ENCODE assay signal across 11 cellular contexts in genomic region chr10:69332278-69333010, GRCh38. TPM values are rescaled to one million over a fixed set of nuclear protein-coding genes. Genes with fewer than 3 reads are reported as not detected.
DNase-seq lines count a peak whose midpoint lies in the region; ATAC-seq and TF ChIP-seq lines count a peak whose summit lies in the region.
"Had no signal": no experiment of that assay in that cellular context is flagged by ENCODE, and none has a peak within 500 bp of the region (broad histone marks: within the 10 kb centered on the region; RNA-seq: fewer than 3 reads in every experiment).

No MANE protein-coding gene starts in this region.

- peaks cover 62% of the 10 kb centered on the region for H3K4me1 ChIP-seq in foreskin keratinocyte

- no peaks in the 10 kb centered on the region for H3K27me3 ChIP-seq in foreskin keratinocyte

- H3K27ac ChIP-seq in foreskin keratinocyte (peak overlapping the region; percentile 74), skin epidermis (peak overlapping the region in 15 of 21 experiments; percentile 4 to 86 (median 66))

- peak overlapping the region; percentile 78 for H3K27ac Mint-ChIP-seq in T-helper 17 cell
- H3K27ac Mint-ChIP-seq in activated CD8-positive, alpha-beta memory T cell treated with anti-CD3 and anti-CD28 coated beads, Interleukin-2, amount 10 ng/mL, durations not matched to agents 7 days and 5 days = no peak overlapping the region

- no peak overlapping the region for H3K4me3 ChIP-seq in skin epidermis

- H3K4me3 Mint-ChIP-seq in T-helper 17 cell = no peak overlapping the region
- no peak overlapping the region for H3K4me3 Mint-ChIP-seq in activated CD8-positive, alpha-beta memory T cell treated with anti-CD3 and anti-CD28 coated beads, Interleukin-2, amount 10 ng/mL, durations not matched to agents 7 days and 5 days

- ATAC-seq in T-helper 17 cell (no peak), foreskin keratinocyte (peak; percentile 25), GM18858 (IDR thresholded peaks at IDR 0.05; ENCODE audit: unreplicated experiment) (no peak)
- ATAC-seq in activated CD8-positive, alpha-beta memory T cell treated with anti-CD3 and anti-CD28 coated beads, Interleukin-2, amount 10 ng/mL, durations not matched to agents 7 days and 5 days = no peak

- no peak for TF ChIP-seq CTCF in foreskin keratinocyte (conservative IDR thresholded peaks at IDR 0.05)

- peaks cover 55% of the 10 kb centered on the region for H3K4me1 Mint-ChIP-seq in T-helper 17 cell
- H3K4me1 Mint-ChIP-seq in activated CD8-positive, alpha-beta memory T cell treated with anti-CD3 and anti-CD28 coated beads, Interleukin-2, amount 10 ng/mL, durations not matched to agents 7 days and 5 days = peaks cover 52% of the 10 kb centered on the region

- CTCF ChIA-PET in activated CD8-positive, alpha-beta memory T cell treated with anti-CD3 and anti-CD28 coated beads, Interleukin-2, amount 10 ng/mL, durations not matched to agents 7 days and 5 days (lab: Charles Lee) = interaction anchor here (1.1 to 2.5 kb wide), 3 partner anchors 10 to 26 kb away, joined by 3 to 5 read pairs (median 3); no protein-coding TSS in a partner anchor

- H3K36me3 Mint-ChIP-seq in T-helper 17 cell (ENCODE audit: low read depth) = no peaks in the 10 kb centered on the region
- peaks cover 14% of the 10 kb centered on the region for H3K36me3 Mint-ChIP-seq in activated CD8-positive, alpha-beta memory T cell treated with anti-CD3 and anti-CD28 coated beads, Interleukin-2, amount 10 ng/mL, durations not matched to agents 7 days and 5 days

- no peaks in the 10 kb centered on the region for H3K27me3 Mint-ChIP-seq in T-helper 17 cell
- no peaks in the 10 kb centered on the region for H3K27me3 Mint-ChIP-seq in activated CD8-positive, alpha-beta memory T cell treated with anti-CD3 and anti-CD28 coated beads, Interleukin-2, amount 10 ng/mL, durations not matched to agents 7 days and 5 days

- DNase-seq in EH (ENCODE audit: low read depth) (peak; percentile 28), T-helper 17 cell (no peak), foreskin keratinocyte (peak in 1 of 2 donors; percentile 64), pons (ENCODE audit: low spot score) (no peak)
- no peak for DNase-seq in activated CD8-positive, alpha-beta memory T cell treated with anti-CD3 and anti-CD28 coated beads, Interleukin-2, amount 10 ng/mL, durations not matched to agents 7 days and 5 days
- no peak for DNase-seq in activated CD4-positive, alpha-beta T cell treated with anti-CD3 and anti-CD28 coated beads, Interleukin-2, amount 50 U/mL, for 1 hour
- DNase-seq: activated T-cell treated with anti-CD3 and anti-CD28 coated beads, Interleukin-2, amount 50 U/mL, for 1 hour; NCI-H748 treated with DMSO at 0.1 percent for 48 hours; T-helper 2 cell had no signal

- H3K9me3 ChIP-seq in T-helper 17 cell (ENCODE audit: control insufficient read depth, low read length, poor library complexity, severe bottlenecking) = no peaks in the 10 kb centered on the region

- no peaks in the 10 kb centered on the region for H3K9me3 Mint-ChIP-seq in activated CD8-positive, alpha-beta memory T cell treated with anti-CD3 and anti-CD28 coated beads, Interleukin-2, amount 10 ng/mL, durations not matched to agents 7 days and 5 days (ENCODE audit: low read depth)

RNA-seq across cellular contexts. Expression of gene HK1, which starts 54.1 kb away (rescaled TPM):
- total RNA-seq in T-helper 17 cell = 100 to 1,000 TPM in 1 of 2 donors, 10 to 100 TPM in 1; 91.0 to 104 TPM
- 73.2 and 109 TPM in 2 replicates for total RNA-seq in foreskin keratinocyte
- polyA plus RNA-seq in foreskin keratinocyte = 57.8 and 79.6 TPM in 2 replicates
- total RNA-seq in activated CD8-positive, alpha-beta memory T cell treated with anti-CD3 and anti-CD28 coated beads, Interleukin-2, amount 10 ng/mL, durations not matched to agents 7 days and 5 days = 100 to 1,000 TPM; 121 to 135 TPM
